In the genomic region with DNA sequence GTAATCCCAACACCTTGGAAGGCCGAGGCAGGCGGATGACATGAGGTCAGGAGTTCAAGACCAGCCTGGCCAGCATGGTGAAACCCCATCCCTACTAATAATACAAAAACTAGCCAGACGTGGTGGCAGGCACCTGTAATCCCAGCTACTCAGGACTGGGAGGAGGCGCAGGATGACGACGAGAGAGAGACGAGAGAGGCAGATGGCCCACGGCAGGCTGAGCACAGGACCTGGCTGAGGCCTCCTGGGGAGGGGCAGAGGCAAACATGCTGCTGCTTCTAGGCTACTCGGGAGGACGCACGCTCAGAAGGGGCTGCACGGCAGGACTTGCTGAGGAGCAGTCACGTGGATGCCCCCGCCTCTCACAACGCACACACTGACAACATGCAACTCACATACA, we compare ENCODE assay signal across 1 cellular context.
TF ChIP-seq lines count a peak whose summit lies in the region.

No MANE protein-coding gene starts in this region.

TF ChIP-seq in H1, 55 proteins besides CTCF, POLR2A, EP300 and RAD21 (continued from another document):
- no peak for TF ChIP-seq HDAC6 (IDR thresholded peaks at IDR 0.05; ENCODE audit: low read depth, low read length)
